In the genomic region with DNA sequence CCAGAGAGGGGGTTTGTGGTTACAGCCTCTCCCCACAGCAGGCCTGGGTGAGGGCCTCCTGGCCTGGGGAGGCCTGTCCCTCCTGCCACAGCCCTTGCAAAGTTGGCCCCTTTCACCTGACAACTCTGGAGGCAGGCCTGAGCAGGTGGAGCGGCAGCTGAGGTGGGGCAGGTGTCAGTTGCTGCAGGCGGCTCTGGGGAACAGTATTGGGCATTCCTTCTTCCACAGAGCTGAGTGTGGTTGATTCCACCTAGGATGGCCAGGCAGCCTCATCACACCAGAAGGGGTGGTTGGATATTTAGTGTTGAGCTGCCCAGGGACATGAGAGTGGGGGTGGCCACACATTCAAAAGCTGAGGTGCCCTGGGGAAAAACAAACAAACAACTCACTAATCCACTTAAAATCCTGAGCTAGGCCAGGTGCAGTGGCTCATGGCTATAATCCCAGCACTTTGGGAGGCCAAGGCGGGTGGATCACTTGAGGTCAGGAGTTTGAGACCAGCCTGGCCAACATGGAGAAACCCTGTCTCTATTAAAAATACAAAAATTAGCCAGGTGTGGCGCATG, we compare ENCODE assay signal across 19 cellular contexts. TPM values are rescaled to one million over a fixed set of nuclear protein-coding genes. Genes with fewer than 3 reads are reported as not detected.
DNase-seq lines count a peak whose midpoint lies in the region; ATAC-seq and TF ChIP-seq lines count a peak whose summit lies in the region.
"Had no signal": no experiment of that assay in that cellular context is flagged by ENCODE, and none has a peak within 500 bp of the region (broad histone marks: within the 10 kb centered on the region; RNA-seq: fewer than 3 reads in every experiment).

No MANE protein-coding gene starts in this region.

- H3K4me3 Mint-ChIP-seq in naive thymus-derived CD8-positive, alpha-beta T cell, result no peak overlapping the region
- H3K4me3 Mint-ChIP-seq: activated CD4-positive, alpha-beta T cell treated with anti-CD3 and anti-CD28 coated beads, Interleukin-2, amount 10 ng/mL, durations not matched to agents 24 days and 14 days; CD4-positive, alpha-beta T cell; stimulated activated memory B cell treated with anti-CD40 and anti-IgM and Interleukin-4, amounts not matched to agents 10 μg/mL and 1 μg/mL and 100 μg/mL, for 72 hours; T-cell had no signal

- intact Hi-C loops in left lung (cut with DNase I) (no loop called here), left ventricle myocardium inferior (cut with micrococcal nuclease) (no loop called here)

- POLR2A ChIA-PET in naive thymus-derived CD8-positive, alpha-beta T cell (lab: Charles Lee), result no interaction called here

- no peaks in the 10 kb centered on the region for H3K27me3 ChIP-seq in left lung
- peaks cover 4% of the 10 kb centered on the region for H3K27me3 ChIP-seq in left ventricle myocardium inferior (ENCODE audit: low read depth)
- H3K27me3 ChIP-seq: pancreas had no signal

- peaks cover 6 to 14% (median 11%) of the 10 kb centered on the region in 4 donors for H3K4me1 Mint-ChIP-seq in naive thymus-derived CD8-positive, alpha-beta T cell

- no peaks in the 10 kb centered on the region for H3K9me3 ChIP-seq in left lung
- H3K9me3 ChIP-seq in left ventricle myocardium inferior (replicated peaks), result no peaks in the 10 kb centered on the region
- H3K9me3 ChIP-seq: pancreas, thoracic aorta had no signal

- DNase-seq in DMS53 (lab: John Stamatoyannopoulos, UW) (peak; percentile 84), NCI-H1105 (lab: John Stamatoyannopoulos, UW) (peak; percentile 18), NCI-H510A treated with DMSO at 0.1 percent for 48 hours (lab: John Stamatoyannopoulos, UW) (peak; percentile 78), iPS-NIHi11 (ENCODE audit: low spot score) (peak; percentile 22), left lung (no peak), left ventricle myocardium inferior (no peak)
- DNase-seq in naive thymus-derived CD8-positive, alpha-beta T cell, result no peak
- DNase-seq: activated CD4-positive, alpha-beta T cell treated with anti-CD3 and anti-CD28 coated beads, Interleukin-2, amount 10 ng/mL, durations not matched to agents 24 days and 14 days; CD4-positive, alpha-beta T cell; cortex of kidney; NCI-H226; Right ventricle myocardium superior; T-cell had no signal

- H3K9me3 Mint-ChIP-seq in naive thymus-derived CD8-positive, alpha-beta T cell, result no peaks in the 10 kb centered on the region
- H3K9me3 Mint-ChIP-seq: activated CD4-positive, alpha-beta T cell treated with anti-CD3 and anti-CD28 coated beads, Interleukin-2, amount 10 ng/mL, durations not matched to agents 24 days and 14 days; CD4-positive, alpha-beta T cell; stimulated activated memory B cell treated with anti-CD40 and anti-IgM and Interleukin-4, amounts not matched to agents 10 μg/mL and 1 μg/mL and 100 μg/mL, for 72 hours; T-cell had no signal

- H3K4me1 ChIP-seq in left lung (no peaks in the 10 kb centered on the region), left ventricle myocardium inferior (no peaks in the 10 kb centered on the region)
- H3K4me1 ChIP-seq: pancreas had no signal

- no peak for ATAC-seq in naive thymus-derived CD8-positive, alpha-beta T cell
- no peak for ATAC-seq in left lung
- ATAC-seq: HCT116; pancreas; sciatic nerve; stimulated activated memory B cell treated with anti-CD40 and anti-IgM and Interleukin-4, amounts not matched to agents 10 μg/mL and 1 μg/mL and 100 μg/mL, for 72 hours; T-cell had no signal

- H3K4me3 ChIP-seq in left lung (no peak overlapping the region), left ventricle myocardium inferior (no peak overlapping the region)
- H3K4me3 ChIP-seq: lung, pancreas, thoracic aorta had no signal

- H3K27ac ChIP-seq in left lung (no peak overlapping the region), left ventricle myocardium inferior (replicated peaks) (no peak overlapping the region)
- H3K27ac ChIP-seq: pancreas, thoracic aorta had no signal

- H3K36me3 ChIP-seq in left lung (no peaks in the 10 kb centered on the region), left ventricle myocardium inferior (no peaks in the 10 kb centered on the region)
- H3K36me3 ChIP-seq: pancreas, thoracic aorta had no signal

- no peak for TF ChIP-seq CTCF in left lung (IDR thresholded peaks at IDR 0.05)
- no peak for TF ChIP-seq CTCF in left ventricle myocardium inferior (IDR thresholded peaks at IDR 0.05; ENCODE audit: borderline replicate concordance)

- peaks cover 0 to 6% (median 3%) of the 10 kb centered on the region in 5 donors for H3K27me3 Mint-ChIP-seq in naive thymus-derived CD8-positive, alpha-beta T cell

- H3K27ac Mint-ChIP-seq in naive thymus-derived CD8-positive, alpha-beta T cell, result no peak overlapping the region
- H3K27ac Mint-ChIP-seq: activated CD4-positive, alpha-beta T cell treated with anti-CD3 and anti-CD28 coated beads, Interleukin-2, amount 10 ng/mL, durations not matched to agents 24 days and 14 days; CD4-positive, alpha-beta T cell; stimulated activated memory B cell treated with anti-CD40 and anti-IgM and Interleukin-4, amounts not matched to agents 10 μg/mL and 1 μg/mL and 100 μg/mL, for 72 hours; T-cell had no signal

- peaks cover 0 to 1% (median 0%) of the 10 kb centered on the region in 3 donors for H3K36me3 Mint-ChIP-seq in naive thymus-derived CD8-positive, alpha-beta T cell
- H3K36me3 Mint-ChIP-seq: stimulated activated memory B cell treated with anti-CD40 and anti-IgM and Interleukin-4, amounts not matched to agents 10 μg/mL and 1 μg/mL and 100 μg/mL, for 72 hours; T-cell had no signal

RNA-seq across cellular contexts. Expression of gene PIGP, which starts 31.1 kb away (rescaled TPM):
- 10 to 100 TPM; 19.9 to 22.1 TPM for total RNA-seq in naive thymus-derived CD8-positive, alpha-beta T cell
- polyA plus RNA-seq in naive thymus-derived CD8-positive, alpha-beta T cell, result 10 to 100 TPM; 32.8 to 45.2 (median 38.3) TPM
- total RNA-seq in left lung (10 to 100 TPM; 21.2 to 24.7 TPM), left ventricle myocardium inferior (37.6 TPM)

RNA-seq across cellular contexts. Expression of gene TTC3, which starts 31.3 kb away (rescaled TPM):
- total RNA-seq in naive thymus-derived CD8-positive, alpha-beta T cell, result 100 to 1,000 TPM; 159 to 169 TPM
- polyA plus RNA-seq in naive thymus-derived CD8-positive, alpha-beta T cell, result 100 to 1,000 TPM in 1 of 3 donors, 10 to 100 TPM in 2; 51.1 to 134 (median 69.8) TPM
- total RNA-seq in left lung (100 to 1,000 TPM; 103 to 128 TPM), left ventricle myocardium inferior (44.3 TPM)

RNA-seq across cellular contexts. Expression of gene RIPPLY3, which starts 35.3 kb away (rescaled TPM):
- not detected for total RNA-seq in naive thymus-derived CD8-positive, alpha-beta T cell
- not detected for polyA plus RNA-seq in naive thymus-derived CD8-positive, alpha-beta T cell
- total RNA-seq in left lung, result under 1 TPM; 0.13 to 0.35 TPM
- not detected for total RNA-seq in left ventricle myocardium inferior
- total RNA-seq: CD4-positive, alpha-beta T cell; Right ventricle myocardium superior; sciatic nerve; T-cell; thoracic aorta had no signal

Comparison
In these comparisons a context has a peak if more than half of its experiments do, and no peak if none do; other contexts are left out.
1. DNase-seq: peak in DMS53 (single experiment), NCI-H1105 (single experiment), NCI-H510A treated with DMSO at 0.1 percent for 48 hours (single experiment) and iPS-NIHi11 (single experiment); none in naive thymus-derived CD8-positive, alpha-beta T cell (0 of 10), left lung (0 of 2) and left ventricle myocardium inferior (single experiment).